22 cellular contexts compared by ENCODE assay signal in the genomic region with DNA sequence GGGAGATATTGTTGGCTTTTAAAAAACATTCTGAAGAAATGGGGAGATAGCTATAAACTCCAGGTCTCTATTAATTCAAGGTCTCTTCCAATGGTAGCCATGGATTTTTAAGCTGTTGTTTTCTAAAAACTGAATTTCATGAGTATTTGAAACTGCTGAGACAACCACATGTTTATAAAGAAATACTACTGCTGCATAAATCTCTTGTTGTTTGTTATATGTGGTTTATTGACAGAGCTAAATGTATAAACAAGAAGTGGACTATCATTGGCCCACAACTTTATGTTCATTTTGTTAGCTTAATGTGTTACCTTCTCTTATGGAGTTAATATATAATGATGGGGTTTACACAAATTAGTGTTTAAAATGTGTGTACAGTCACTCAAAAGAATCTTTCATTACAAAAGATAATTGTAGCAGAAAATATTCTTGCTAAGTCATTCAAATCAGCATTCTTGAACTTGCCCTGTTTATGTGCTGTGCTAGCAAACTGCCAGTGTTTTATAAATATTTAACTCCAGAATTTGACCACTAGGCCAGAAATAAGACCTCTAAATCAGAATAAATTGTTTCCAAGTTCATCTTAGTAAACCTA.
"Had no signal": no experiment of that assay in that cellular context is flagged by ENCODE, and none has a peak within 500 bp of the region (broad histone marks: within the 10 kb centered on the region; RNA-seq: fewer than 3 reads in every experiment).

No MANE protein-coding gene starts in this region.

- FAIRE-seq: islet of Langerhans had no signal

- H3K36me3 ChIP-seq: heart right ventricle, left lung, pancreas, suprapubic skin, transverse colon, vagina had no signal

- H3K27me3 ChIP-seq: heart right ventricle, left lung, pancreas, suprapubic skin, transverse colon, vagina had no signal

- H3K4me3 ChIP-seq: dorsolateral prefrontal cortex, heart right ventricle, left lung, pancreas, suprapubic skin, transverse colon, vagina had no signal

- H3K4me1 ChIP-seq: left lung, pancreas, suprapubic skin, transverse colon, vagina had no signal

- DNase-seq: cerebellar nuclear complex; dorsolateral prefrontal cortex; effector CD4-positive, alpha-beta T cell; foreskin melanocyte; glutamatergic neuron; heart right ventricle; hippocampal formation; left cardiac atrium; left lung; mesendoderm; midbrain; naive thymus-derived CD4-positive, alpha-beta T cell; occipital lobe; pancreas; stimulated activated CD4-positive, alpha-beta T cell treated with anti-CD3 and anti-CD28 coated beads, Interleukin-2, amount 100 ng/mL, for 48 hours; stimulated activated CD8-positive, alpha-beta memory T cell treated with anti-CD3 and anti-CD28 coated beads, Interleukin-4, amount 100 ng/mL, for 48 hours; stimulated activated naive CD4-positive, alpha-beta T cell; stimulated activated naive CD8-positive, alpha-beta T cell treated with anti-CD3 and anti-CD28 coated beads, Interleukin-15, amount 100 ng/mL, for 72 hours; transverse colon had no signal

- H3K27ac ChIP-seq: dorsolateral prefrontal cortex, heart right ventricle, left lung, pancreas, suprapubic skin, transverse colon, vagina had no signal

- H3K9me3 ChIP-seq: heart right ventricle, left lung, pancreas, suprapubic skin, transverse colon, vagina had no signal
